Comparison of ENCODE assay signal across 29 cellular contexts in genomic region chr1:236078988-236079387, GRCh38.
"Had no signal": no experiment of that assay in that cellular context is flagged by ENCODE, and none has a peak within 500 bp of the region (broad histone marks: within the 10 kb centered on the region; RNA-seq: fewer than 3 reads in every experiment).

No MANE protein-coding gene starts in this region.

- H3K9me3 ChIP-seq: ascending aorta had no signal

- H3K27ac ChIP-seq: ascending aorta, cardiac muscle cell, VCaP had no signal

- DNase-seq: activated B cell treated with CpG ODN at 0.5 μM for 24 hours; activated CD4-positive, alpha-beta memory T cell treated with anti-CD3 and anti-CD28 coated beads, Interleukin-2, amount 10 ng/mL, durations not matched to agents 7 days and 5 days; activated CD4-positive, alpha-beta T cell treated with anti-CD3 and anti-CD28 coated beads for 4 hours; activated CD4-positive, alpha-beta T cell treated with anti-CD3 and anti-CD28 coated beads, Interleukin-2, amount 10 ng/mL, durations not matched to agents 7 days and 5 days; activated CD4-positive, alpha-beta T cell treated with anti-CD3 and anti-CD28 coated beads, Interleukin-2, amount 50 U/mL, for 48 hours; activated CD4-positive, CD25-positive, alpha-beta regulatory T cell treated with anti-CD3 and anti-CD28 coated beads, Interleukin-2, amount 50 U/mL, for 72 hours; activated CD8-positive, alpha-beta memory T cell treated with anti-CD3 and anti-CD28 coated beads for 24 hours; activated CD8-positive, alpha-beta memory T cell treated with anti-CD3 and anti-CD28 coated beads, Interleukin-2, amount 10 ng/mL, durations not matched to agents 7 days and 5 days; activated CD8-positive, alpha-beta memory T cell treated with anti-CD3 and anti-CD28 coated beads, Interleukin-2, amount 50 U/mL, for 48 hours; activated CD8-positive, alpha-beta T cell treated with anti-CD3 and anti-CD28 coated beads, Interleukin-2, amount 10 ng/mL, durations not matched to agents 7 days and 5 days; activated effector memory CD4-positive, alpha-beta T cell treated with Interleukin-2 at 50 U/mL for 16 hours; activated gamma-delta T cell; activated naive CD4-positive, alpha-beta T cell treated with anti-CD3 and anti-CD28 coated beads, Interleukin-2, amount 10 ng/mL, durations not matched to agents 7 days and 5 days; activated naive CD4-positive, alpha-beta T cell treated with Interleukin-2 at 50 U/mL for 16 hours; activated naive CD8-positive, alpha-beta T cell treated with anti-CD3 and anti-CD28 coated beads, Interleukin-2, amount 10 ng/mL, durations not matched to agents 7 days and 5 days; activated naive CD8-positive, alpha-beta T cell treated with anti-CD3 and anti-CD28 coated beads, Interleukin-2, amount 50 U/mL, for 24 hours; activated T-cell treated with anti-CD3 and anti-CD28 coated beads, Interleukin-2, amount 50 U/mL, for 24 hours; activated T-cell treated with anti-CD3 and anti-CD28 coated beads, Interleukin-2, amount 50 U/mL, for 48 hours; amygdala; anterior cingulate cortex; caudate nucleus; T-helper 1 cell; T-helper 2 cell; T-helper 9 cell had no signal

- FAIRE-seq: bronchial epithelial cell, TTC549 had no signal

- H3K36me3 ChIP-seq: ascending aorta, cardiac muscle cell had no signal

- H3K27me3 ChIP-seq: ascending aorta, cardiac muscle cell had no signal

- H3K4me3 ChIP-seq: ascending aorta, cardiac muscle cell had no signal

- ATAC-seq: activated CD8-positive, alpha-beta memory T cell treated with anti-CD3 and anti-CD28 coated beads, Interleukin-2, amount 10 ng/mL, durations not matched to agents 7 days and 5 days; activated CD8-positive, alpha-beta T cell treated with anti-CD3 and anti-CD28 coated beads, Interleukin-2, amount 10 ng/mL, durations not matched to agents 7 days and 5 days; activated naive CD8-positive, alpha-beta T cell treated with anti-CD3 and anti-CD28 coated beads, Interleukin-2, amount 50 U/mL, for 24 hours had no signal

- H3K4me1 ChIP-seq: ascending aorta had no signal
